ENCODE assay signal across 8 cellular contexts in genomic region chr3:52054689-52055511, GRCh38. TPM values are rescaled to one million over a fixed set of nuclear protein-coding genes. Genes with fewer than 3 reads are reported as not detected.
DNase-seq lines count a peak whose midpoint lies in the region; ATAC-seq and TF ChIP-seq lines count a peak whose summit lies in the region.

No MANE protein-coding gene starts in this region.

- ATAC-seq in heart right ventricle = no peak
- no peak for ATAC-seq in HG02610 (IDR thresholded peaks at IDR 0.05; ENCODE audit: unreplicated experiment)
- no peak for ATAC-seq in HG03095 (IDR thresholded peaks at IDR 0.05; ENCODE audit: unreplicated experiment)
- ATAC-seq in GM21737 (IDR thresholded peaks at IDR 0.05; ENCODE audit: unreplicated experiment) = no peak

- peak overlapping the region; percentile 89 for H3K27ac Mint-ChIP-seq in activated T-cell treated with anti-CD3 and anti-CD28 coated beads, Interleukin-2, amount 50 U/mL, for 24 hours

- intact Hi-C loops in heart right ventricle (cut with DNase I) = loop anchor here in 9 of 10 donors (2.0 to 5.0 kb wide), 8 partner anchors 50 to 113 kb away; partner anchors contain the start of genes PARP3 (in 1 of the 9) and RRP9 (in 1 of the 9)
- intact Hi-C loops in cardiac septum (cut with DNase I) = loop anchor here (5.0 kb wide), 1 partner anchor 113 kb away; the partner anchor contains the start of genes PARP3 and RRP9

- H3K9me3 ChIP-seq in heart right ventricle = no peaks in the 10 kb centered on the region

- H3K27me3 ChIP-seq in heart right ventricle = no peaks in the 10 kb centered on the region

- peaks cover 60% of the 10 kb centered on the region for H3K36me3 Mint-ChIP-seq in activated T-cell treated with anti-CD3 and anti-CD28 coated beads, Interleukin-2, amount 50 U/mL, for 24 hours (ENCODE audit: low read depth)

- H3K27ac ChIP-seq in heart right ventricle = peak overlapping the region; percentile 84 to 98 (median 96)

- peak overlapping the region; percentile 90 for H3K4me3 Mint-ChIP-seq in activated T-cell treated with anti-CD3 and anti-CD28 coated beads, Interleukin-2, amount 50 U/mL, for 24 hours

- peak in 6 of 9 donors; percentile 24 to 51 (median 40) for TF ChIP-seq CTCF in heart right ventricle (IDR thresholded peaks at IDR 0.05)
- TF ChIP-seq CTCF in foreskin fibroblast (IDR thresholded peaks at IDR 0.05; ENCODE audit: low read depth, low read length) = peak; percentile 34

- DNase-seq in heart right ventricle (peak in 1 of 2 donors; percentile 14), cardiac septum (ENCODE audit: low spot score) (no peak), foreskin fibroblast (peak in 1 of 2 donors; percentile 65), skeletal muscle cell (ENCODE audit: low read depth) (no peak)
- peak; percentile 56 for DNase-seq in activated T-cell treated with anti-CD3 and anti-CD28 coated beads, Interleukin-2, amount 50 U/mL, for 24 hours

- peaks cover 0 to 40% (median 20%) of the 10 kb centered on the region in 9 donors for H3K36me3 ChIP-seq in heart right ventricle

- H3K27me3 Mint-ChIP-seq in activated T-cell treated with anti-CD3 and anti-CD28 coated beads, Interleukin-2, amount 50 U/mL, for 24 hours = no peaks in the 10 kb centered on the region

- H3K4me1 Mint-ChIP-seq in activated T-cell treated with anti-CD3 and anti-CD28 coated beads, Interleukin-2, amount 50 U/mL, for 24 hours (ENCODE audit: low read depth) = peaks cover 54% of the 10 kb centered on the region

- no peaks in the 10 kb centered on the region for H3K9me3 Mint-ChIP-seq in activated T-cell treated with anti-CD3 and anti-CD28 coated beads, Interleukin-2, amount 50 U/mL, for 24 hours

- H3K4me1 ChIP-seq in heart right ventricle = peaks cover 10 to 71% (median 63%) of the 10 kb centered on the region in 9 donors

- H3K4me3 ChIP-seq in heart right ventricle = peak overlapping the region; percentile 66 to 98 (median 90)
- H3K4me3 ChIP-seq in foreskin fibroblast (ENCODE audit: low read depth in 1 of 2, low read length in 2 of 2) = peak overlapping the region; percentile 90 to 91
- H3K4me3 ChIP-seq in skeletal muscle cell (ENCODE audit: low read depth, low read length) = peak overlapping the region; percentile 91

- 3 to 4% methylated on average over 26 of the region's 26 CpGs for WGBS in heart right ventricle, 2 donors

RNA-seq across cellular contexts. Expression of gene DUSP7, which starts 1.5 kb away (rescaled TPM):
- total RNA-seq in heart right ventricle (10 to 100 TPM; 11.3 to 29.7 (median 15.8) TPM), cardiac septum (21.2 TPM)
- polyA plus RNA-seq in heart right ventricle = 10 to 100 TPM; 10.4 to 19.2 TPM

RNA-seq across cellular contexts. Expression of gene RPL29, which starts 59.2 kb away (rescaled TPM):
- total RNA-seq in heart right ventricle (100 to 1,000 TPM; 505 to 754 (median 626) TPM), cardiac septum (466 TPM)
- 1,000 to 10,000 TPM; 1,450 to 1,915 TPM for polyA plus RNA-seq in heart right ventricle
